ENCODE assay signal across 8 cellular contexts in genomic region chr3:88219138-88219792, GRCh38.
DNase-seq lines count a peak whose midpoint lies in the region; TF ChIP-seq lines count a peak whose summit lies in the region.

No MANE protein-coding gene starts in this region.

- no peaks in the 10 kb centered on the region for H3K27me3 ChIP-seq in HAP-1 (ENCODE audit: low read depth)

- H3K9me3 ChIP-seq in HAP-1 = no peaks in the 10 kb centered on the region

- H3K36me3 ChIP-seq in HAP-1 (replicated peaks) = no peaks in the 10 kb centered on the region

- TF ChIP-seq CTCF in fibroblast of villous mesenchyme (IDR thresholded peaks at IDR 0.05; ENCODE audit: insufficient read depth, low read depth, low read length) = peak; percentile 64

- peak; percentile 21 for DNase-seq in stimulated activated CD4-positive, alpha-beta T cell treated with anti-CD3 and anti-CD28 coated beads, Interleukin-15, amount 100 ng/mL, for 24 hours
- no peak for DNase-seq in stimulated activated CD4-positive, alpha-beta T cell treated with anti-CD3 and anti-CD28 coated beads, Interleukin-4, amount 100 ng/mL, for 1 hour
- peak; percentile 81 to 82 for DNase-seq in HAP-1 (ENCODE audit: low spot score in 2 of 2)
- DNase-seq in M059J (ENCODE audit: low read depth) = peak; percentile 16
- DNase-seq in SKM-1 treated with dmso at 0.1 percent for 144 hours (lab: John Stamatoyannopoulos, UW; ENCODE audit: unreplicated experiment) = peak; percentile 46
- peak; percentile 48 for DNase-seq in fibroblast of villous mesenchyme (ENCODE audit: low read depth)
- peak; percentile 50 for DNase-seq in putamen (ENCODE audit: low spot score)
- DNase-seq in cortex of kidney (lab: John Stamatoyannopoulos, UW) = no peak

- no peak overlapping the region for H3K4me3 ChIP-seq in HAP-1
- no peak overlapping the region for H3K4me3 ChIP-seq in fibroblast of villous mesenchyme (ENCODE audit: low read depth, low read length)

- in situ Hi-C loops in HAP-1 (cut with MboI; ENCODE audit: low sequenced_read_pairs) = loop anchor here (25.0 kb wide), 1 partner anchor 893 kb away; the partner anchor contains the start of gene EPHA3

- H3K4me1 ChIP-seq in HAP-1 = no peaks in the 10 kb centered on the region

Comparison
In these comparisons a context has a peak if more than half of its experiments do, and no peak if none do; other contexts are left out.
1. DNase-seq: peak in stimulated activated CD4-positive, alpha-beta T cell treated with anti-CD3 and anti-CD28 coated beads, Interleukin-15, amount 100 ng/mL, for 24 hours (single experiment), HAP-1 (2 of 2), M059J (single experiment), SKM-1 treated with dmso at 0.1 percent for 144 hours (single experiment), fibroblast of villous mesenchyme (single experiment) and putamen (single experiment); none in stimulated activated CD4-positive, alpha-beta T cell treated with anti-CD3 and anti-CD28 coated beads, Interleukin-4, amount 100 ng/mL, for 1 hour (single experiment) and cortex of kidney (single experiment).